In genomic region chr19:21462540-21462939, GRCh38 we compare ENCODE assay signal across 1 cellular context.
TF ChIP-seq lines count a peak whose summit lies in the region.

No MANE protein-coding gene starts in this region.

TF ChIP-seq in H1, 55 proteins besides CTCF, POLR2A, EP300 and RAD21:
- TF ChIP-seq TAF1 (IDR thresholded peaks at IDR 0.05; ENCODE audit: low read depth, low read length) (no peak), BRCA1 (IDR thresholded peaks at IDR 0.05; ENCODE audit: low read depth, low read length) (no peak)
